ENCODE assay signal across 11 cellular contexts in genomic region chr14:61654026-61654425, GRCh38.
"Had no signal": no experiment of that assay in that cellular context is flagged by ENCODE, and none has a peak within 500 bp of the region (broad histone marks: within the 10 kb centered on the region; RNA-seq: fewer than 3 reads in every experiment).

No MANE protein-coding gene starts in this region.

- H3K27me3 ChIP-seq: ascending aorta, gastroesophageal sphincter, upper lobe of left lung had no signal

- H3K9me3 Mint-ChIP-seq: nephron progenitor cell had no signal

- H3K4me1 ChIP-seq: ascending aorta had no signal

- H3K36me3 ChIP-seq: ascending aorta, gastroesophageal sphincter, left ventricle myocardium inferior, upper lobe of left lung had no signal

- H3K4me3 ChIP-seq: ascending aorta, gastroesophageal sphincter, left ventricle myocardium inferior, upper lobe of left lung had no signal

- H3K27ac Mint-ChIP-seq: activated CD4-positive, alpha-beta memory T cell treated with anti-CD3 and anti-CD28 coated beads, Interleukin-2, amount 10 ng/mL, durations not matched to agents 7 days and 5 days; nephron progenitor cell had no signal

- H3K27ac ChIP-seq: ascending aorta, gastroesophageal sphincter, left ventricle myocardium inferior, upper lobe of left lung had no signal

- FAIRE-seq: colon had no signal

- H3K9me3 ChIP-seq: ascending aorta, gastroesophageal sphincter, left ventricle myocardium inferior, upper lobe of left lung had no signal

- DNase-seq: activated CD4-positive, alpha-beta memory T cell treated with anti-CD3 and anti-CD28 coated beads, Interleukin-2, amount 10 ng/mL, durations not matched to agents 7 days and 5 days; activated gamma-delta T cell; activated T-cell treated with anti-CD3 and anti-CD28 coated beads, Interleukin-2, amount 50 U/mL, for 48 hours; left ventricle myocardium inferior; nephron progenitor cell; stimulated activated CD4-positive, alpha-beta T cell treated with anti-CD3 and anti-CD28 coated beads, Interleukin-12 subunit alpha, Interleukin-12 subunit beta, amount 100 ng/mL, for 4 hours; stimulated activated naive CD4-positive, alpha-beta T cell had no signal
